In genomic region chr3:15563190-15563589, GRCh38 we compare ENCODE assay signal across 20 cellular contexts. TPM values are rescaled to one million over a fixed set of nuclear protein-coding genes. Genes with fewer than 3 reads are reported as not detected.
A peak's percentile ranks its signal among the peaks of the same experiment; 100 is the strongest.
DNase-seq lines count a peak whose midpoint lies in the region; ATAC-seq and TF ChIP-seq lines count a peak whose summit lies in the region.
"Had no signal": no experiment of that assay in that cellular context is flagged by ENCODE, and none has a peak within 500 bp of the region (broad histone marks: within the 10 kb centered on the region; RNA-seq: fewer than 3 reads in every experiment).

No MANE protein-coding gene starts in this region.

- peak overlapping the region; percentile 11 for H3K27ac Mint-ChIP-seq in activated naive CD8-positive, alpha-beta T cell
- no peak overlapping the region for H3K27ac Mint-ChIP-seq in activated naive CD8-positive, alpha-beta T cell treated with anti-CD3 and anti-CD28 coated beads for 36 hours
- H3K27ac Mint-ChIP-seq in memory B cell = peak overlapping the region; percentile 9
- H3K27ac Mint-ChIP-seq: B cell had no signal

- intact Hi-C loops in adrenal gland (cut with DNase I) (no loop called here), thyroid gland (cut with DNase I) (no loop called here)

- WGBS in adrenal gland, 4 donors = 36 to 63% (median 42%) methylated on average over 1 of the region's 1 CpG
- WGBS in thyroid gland, 2 donors = 33 to 44% methylated on average over 1 of the region's 1 CpG

- H3K27me3 Mint-ChIP-seq in activated naive CD8-positive, alpha-beta T cell = no peaks in the 10 kb centered on the region
- no peaks in the 10 kb centered on the region for H3K27me3 Mint-ChIP-seq in activated naive CD8-positive, alpha-beta T cell treated with anti-CD3 and anti-CD28 coated beads for 36 hours
- no peaks in the 10 kb centered on the region for H3K27me3 Mint-ChIP-seq in memory B cell
- H3K27me3 Mint-ChIP-seq: B cell had no signal

- peaks cover 13% of the 10 kb centered on the region for H3K36me3 Mint-ChIP-seq in activated naive CD8-positive, alpha-beta T cell
- H3K36me3 Mint-ChIP-seq in activated naive CD8-positive, alpha-beta T cell treated with anti-CD3 and anti-CD28 coated beads for 36 hours = peaks cover 6% of the 10 kb centered on the region
- H3K36me3 Mint-ChIP-seq in memory B cell = peaks cover 26% of the 10 kb centered on the region

- H3K36me3 ChIP-seq in adrenal gland (replicated peaks in 1 of 2) (peaks cover 0 to 70% of the 10 kb centered on the region in 2 donors), thyroid gland (peaks cover 31 to 33% of the 10 kb centered on the region in 2 donors)

- H3K9me3 Mint-ChIP-seq in activated naive CD8-positive, alpha-beta T cell (ENCODE audit: low read depth) = no peaks in the 10 kb centered on the region
- H3K9me3 Mint-ChIP-seq in activated naive CD8-positive, alpha-beta T cell treated with anti-CD3 and anti-CD28 coated beads for 36 hours = no peaks in the 10 kb centered on the region
- no peaks in the 10 kb centered on the region for H3K9me3 Mint-ChIP-seq in memory B cell

- H3K4me3 ChIP-seq in adrenal gland (no peak overlapping the region), thyroid gland (replicated peaks in 1 of 3) (no peak overlapping the region)
- H3K4me3 ChIP-seq: GM12878 had no signal

- peaks cover 1% of the 10 kb centered on the region for H3K4me1 Mint-ChIP-seq in activated naive CD8-positive, alpha-beta T cell (ENCODE audit: low read depth)
- H3K4me1 Mint-ChIP-seq in activated naive CD8-positive, alpha-beta T cell treated with anti-CD3 and anti-CD28 coated beads for 36 hours = no peaks in the 10 kb centered on the region
- no peaks in the 10 kb centered on the region for H3K4me1 Mint-ChIP-seq in memory B cell
- H3K4me1 Mint-ChIP-seq: B cell had no signal

- TF ChIP-seq CTCF in adrenal gland (IDR thresholded peaks at IDR 0.05) = no peak
- TF ChIP-seq CTCF in thyroid gland (IDR thresholded peaks at IDR 0.05) = no peak

- H3K9me3 ChIP-seq in adrenal gland (replicated peaks in 1 of 3) (no peaks in the 10 kb centered on the region), thyroid gland (no peaks in the 10 kb centered on the region)

- DNase-seq in activated naive CD8-positive, alpha-beta T cell treated with anti-CD3 and anti-CD28 coated beads for 36 hours = no peak
- DNase-seq in adrenal gland = peak in 2 of 7 donors; percentile 21 to 27
- no peak for DNase-seq in memory B cell (ENCODE audit: low spot score in 2 of 2)
- DNase-seq in thyroid gland = peak; percentile 40 to 53
- DNase-seq in NOMO-1 treated with DMSO at 0.1 percent for 48 hours (lab: John Stamatoyannopoulos, UW; ENCODE audit: unreplicated experiment) = no peak
- no peak for DNase-seq in KG1 (lab: John Stamatoyannopoulos, UW)
- DNase-seq: Calu3; GF-D8; MV-4-11; NCI-H1694 treated with DMSO at 0.1 percent for 48 hours; NCI-H510A; NCI-H748 treated with DMSO at 0.1 percent for 48 hours; NK-92 treated with Interleukin-12 subunit alpha and Interleukin-12 subunit beta, amount 100 ng/mL, for 24 hours had no signal

- no peaks in the 10 kb centered on the region for H3K27me3 ChIP-seq in adrenal gland
- no peaks in the 10 kb centered on the region for H3K27me3 ChIP-seq in thyroid gland

- ATAC-seq in memory B cell (ENCODE audit: low read depth) (no peak), GM19351 (IDR thresholded peaks at IDR 0.05; ENCODE audit: unreplicated experiment) (no peak)
- ATAC-seq: GM12878, Right ventricle myocardium inferior had no signal

- H3K4me3 Mint-ChIP-seq in activated naive CD8-positive, alpha-beta T cell = no peak overlapping the region
- no peak overlapping the region for H3K4me3 Mint-ChIP-seq in activated naive CD8-positive, alpha-beta T cell treated with anti-CD3 and anti-CD28 coated beads for 36 hours
- H3K4me3 Mint-ChIP-seq in memory B cell = no peak overlapping the region
- H3K4me3 Mint-ChIP-seq: B cell had no signal

- peak overlapping the region in 3 of 5 donors; percentile 23 to 62 (median 54) for H3K27ac ChIP-seq in adrenal gland
- peak overlapping the region; percentile 38 to 87 (median 62) for H3K27ac ChIP-seq in thyroid gland
- H3K27ac ChIP-seq: KMS-11 had no signal

- no peak for TF ChIP-seq POLR2A in adrenal gland (IDR thresholded peaks at IDR 0.05)
- TF ChIP-seq POLR2A in thyroid gland (IDR thresholded peaks at IDR 0.05) = no peak

- peaks cover 0 to 13% of the 10 kb centered on the region in 2 donors for H3K4me1 ChIP-seq in adrenal gland (replicated peaks in 1 of 2)
- peaks cover 19 to 34% of the 10 kb centered on the region in 2 donors for H3K4me1 ChIP-seq in thyroid gland

RNA-seq across cellular contexts. Expression of gene HACL1, which starts 38.2 kb away (rescaled TPM):
- total RNA-seq in activated naive CD8-positive, alpha-beta T cell treated with anti-CD3 and anti-CD28 coated beads for 36 hours = 10 to 100 TPM; 23.0 to 23.3 TPM
- 10 to 100 TPM; 12.3 to 41.7 (median 25.7) TPM for total RNA-seq in adrenal gland
- 10 to 100 TPM; 12.8 to 25.0 (median 15.5) TPM for polyA plus RNA-seq in adrenal gland
- 10 to 100 TPM; 24.2 to 45.0 (median 37.7) TPM for total RNA-seq in thyroid gland

RNA-seq across cellular contexts. Expression of gene BTD, which starts 38.4 kb away (rescaled TPM):
- 1 to 10 TPM; 2.2 to 2.7 TPM for total RNA-seq in activated naive CD8-positive, alpha-beta T cell treated with anti-CD3 and anti-CD28 coated beads for 36 hours
- 100 to 1,000 TPM in 2 of 8 donors, 10 to 100 TPM in 6; 28.0 to 148 (median 67.2) TPM for total RNA-seq in adrenal gland
- 10 to 100 TPM in 2 of 3 donors, 1 to 10 TPM in 1; 9.9 to 27.0 (median 26.1) TPM for polyA plus RNA-seq in adrenal gland
- total RNA-seq in thyroid gland = 10 to 100 TPM; 46.8 to 74.9 (median 56.5) TPM

RNA-seq across cellular contexts. Expression of gene COLQ, which starts 41.7 kb away (rescaled TPM):
- under 1 TPM; 0.48 to 0.74 TPM for total RNA-seq in activated naive CD8-positive, alpha-beta T cell treated with anti-CD3 and anti-CD28 coated beads for 36 hours
- total RNA-seq in adrenal gland (1 to 10 TPM in 6 of 8 donors, under 1 TPM in 1, not detected in 1; 0.60 to 2.5 (median 2.0) TPM), thyroid gland (1 to 10 TPM in 3 of 4 donors, under 1 TPM in 1; 0.81 to 3.1 (median 2.8) TPM)
- 1 to 10 TPM; 1.1 to 7.7 (median 7.3) TPM for polyA plus RNA-seq in adrenal gland
- total RNA-seq: A172 had no signal

Comparison
In these comparisons a context has a peak if more than half of its experiments do, and no peak if none do; other contexts are left out.
1. DNase-seq: peak in thyroid gland (2 of 2); none in activated naive CD8-positive, alpha-beta T cell treated with anti-CD3 and anti-CD28 coated beads for 36 hours (single experiment), memory B cell (0 of 2), NOMO-1 treated with DMSO at 0.1 percent for 48 hours (single experiment) and KG1 (single experiment).
2. RNA of gene BTD, which starts 38.4 kb away (total RNA-seq): 28.0 to 148 TPM in adrenal gland and 46.8 to 74.9 TPM in thyroid gland; 2.2 to 2.7 TPM in activated naive CD8-positive, alpha-beta T cell treated with anti-CD3 and anti-CD28 coated beads for 36 hours; every median in the first group is over 4 times any median in the second.